9 cellular contexts compared by ENCODE assay signal in genomic region chr9:131396626-131397025, GRCh38. TPM values are rescaled to one million over a fixed set of nuclear protein-coding genes. Genes with fewer than 3 reads are reported as not detected.
DNase-seq lines count a peak whose midpoint lies in the region; ATAC-seq and TF ChIP-seq lines count a peak whose summit lies in the region.
"Had no signal": no experiment of that assay in that cellular context is flagged by ENCODE, and none has a peak within 500 bp of the region (broad histone marks: within the 10 kb centered on the region; RNA-seq: fewer than 3 reads in every experiment).

No MANE protein-coding gene starts in this region.

- no peaks in the 10 kb centered on the region for H3K27me3 ChIP-seq in CD4-positive, alpha-beta T cell (ENCODE audit: control insufficient read depth, insufficient read depth, low read length)
- H3K27me3 ChIP-seq in NT2/D1 (ENCODE audit: insufficient read depth, insufficient read length) = no peaks in the 10 kb centered on the region
- no peaks in the 10 kb centered on the region for H3K27me3 ChIP-seq in endodermal cell (ENCODE audit: control insufficient read depth, insufficient read depth, low read length, poor library complexity, severe bottlenecking)
- no peaks in the 10 kb centered on the region for H3K27me3 ChIP-seq in neutrophil

- H3K4me1 Mint-ChIP-seq in CD4-positive, alpha-beta T cell (ENCODE audit: low read depth) = peaks cover 69% of the 10 kb centered on the region
- H3K4me1 Mint-ChIP-seq in endodermal cell = peaks cover 47% of the 10 kb centered on the region

- no peaks in the 10 kb centered on the region for H3K9me3 Mint-ChIP-seq in CD4-positive, alpha-beta T cell
- no peaks in the 10 kb centered on the region for H3K9me3 Mint-ChIP-seq in endodermal cell

- H3K4me1 ChIP-seq in NT2/D1 (ENCODE audit: insufficient read depth, insufficient read length) = peaks cover 12% of the 10 kb centered on the region
- H3K4me1 ChIP-seq in endodermal cell (ENCODE audit: control insufficient read depth, insufficient read depth, low read length) = peaks cover 12% of the 10 kb centered on the region
- H3K4me1 ChIP-seq in neutrophil (ENCODE audit: control insufficient read depth in 1 of 2, insufficient read depth in 1 of 2, low read depth in 1 of 2, low read length in 1 of 2) = peaks cover 49 to 54% of the 10 kb centered on the region in 2 experiments

- TF ChIP-seq CTCF in CD4-positive, alpha-beta T cell (IDR thresholded peaks at IDR 0.05) = no peak
- no peak for TF ChIP-seq CTCF in endodermal cell (conservative IDR thresholded peaks at IDR 0.05)
- TF ChIP-seq CTCF in neutrophil (IDR thresholded peaks at IDR 0.05) = no peak

- H3K4me3 Mint-ChIP-seq in CD4-positive, alpha-beta T cell = peak overlapping the region; percentile 95
- peak overlapping the region; percentile 96 for H3K4me3 Mint-ChIP-seq in endodermal cell

- peaks cover 15% of the 10 kb centered on the region for H3K36me3 ChIP-seq in NT2/D1 (ENCODE audit: insufficient read depth, insufficient read length, low read length)
- peaks cover 12% of the 10 kb centered on the region for H3K36me3 ChIP-seq in endodermal cell (ENCODE audit: control insufficient read depth, insufficient read depth, low read length)
- H3K36me3 ChIP-seq in neutrophil = no peaks in the 10 kb centered on the region

- H3K4me3 ChIP-seq in NT2/D1 (ENCODE audit: insufficient read length, low read depth) = peak overlapping the region; percentile 27
- peak overlapping the region; percentile 93 for H3K4me3 ChIP-seq in endodermal cell (ENCODE audit: low read length)
- no peak overlapping the region for H3K4me3 ChIP-seq in neutrophil (ENCODE audit: low read depth in 1 of 2, low read length in 1 of 2)

- POLR2A ChIA-PET in CD4-positive, alpha-beta T cell (lab: Charles Lee) = interaction anchor here (1.3 to 5.7 kb wide), 7 partner anchors 10 to 141 kb away, joined by 4 to 83 read pairs (median 20); no protein-coding TSS in a partner anchor

- WGBS in endodermal cell (ENCODE audit: insufficient coverage in 1 of 2, insufficient read length in 1 of 2), 2 experiments = 45 to 58% methylated on average over 1 to 3 of the region's 3 CpGs

- intact Hi-C loops in CD4-positive, alpha-beta T cell (cut with DNase I, micrococcal nuclease) = loop anchor here (2.0 to 5.0 kb wide), 4 partner anchors 14 to 124 kb away; partner anchors contain the start of gene FAM78A (in 1 of the 2)

- H3K27ac Mint-ChIP-seq in CD4-positive, alpha-beta T cell = peak overlapping the region; percentile 96
- H3K27ac Mint-ChIP-seq in endodermal cell = peak overlapping the region; percentile 87

- ATAC-seq in CD4-positive, alpha-beta T cell (ENCODE audit: poor library complexity) = no peak
- no peak for ATAC-seq in GM18907 (IDR thresholded peaks at IDR 0.05; ENCODE audit: unreplicated experiment)

- DNase-seq in CD4-positive, alpha-beta T cell = no peak
- DNase-seq in NT2/D1 (ENCODE audit: low read depth, low spot score) (no peak), endodermal cell (no peak), hepatic stellate cell (ENCODE audit: low spot score) (no peak), NCI-H526 treated with DMSO at 0.1 percent for 48 hours (lab: John Stamatoyannopoulos, UW) (no peak)
- no peak for DNase-seq in activated CD4-positive, alpha-beta T cell treated with anti-CD3 and anti-CD28 coated beads, Interleukin-2, amount 50 U/mL, for 4 hours
- DNase-seq: NCI-H446 had no signal

- H3K36me3 Mint-ChIP-seq in CD4-positive, alpha-beta T cell (ENCODE audit: low read depth) = peaks cover 23% of the 10 kb centered on the region
- H3K36me3 Mint-ChIP-seq in endodermal cell (ENCODE audit: low read depth) = peaks cover 13% of the 10 kb centered on the region

- H3K9ac ChIP-seq in NT2/D1 (ENCODE audit: insufficient read length, low read depth) = peak overlapping the region; percentile 81
- H3K9ac ChIP-seq in endodermal cell (ENCODE audit: extremely low read depth, low read length, poor library complexity, severe bottlenecking) = peak overlapping the region; percentile 99

- peak overlapping the region; percentile 65 for H3K27ac ChIP-seq in CD4-positive, alpha-beta T cell (ENCODE audit: low read depth, low read length)
- H3K27ac ChIP-seq in endodermal cell (ENCODE audit: low read depth, low read length) (peak overlapping the region; percentile 70), neutrophil (peak overlapping the region; percentile 45)

- CTCF ChIA-PET in CD4-positive, alpha-beta T cell (lab: Charles Lee) = interaction anchor here (0.6 to 2.8 kb wide), 3 partner anchors 10 to 17 kb away, joined by 4 to 20 read pairs (median 7); no protein-coding TSS in a partner anchor

- H3K27me3 Mint-ChIP-seq in CD4-positive, alpha-beta T cell = no peaks in the 10 kb centered on the region
- H3K27me3 Mint-ChIP-seq in endodermal cell (ENCODE audit: insufficient read depth) = no peaks in the 10 kb centered on the region

- H3K9me3 ChIP-seq in CD4-positive, alpha-beta T cell (ENCODE audit: control insufficient read depth, low read length) = no peaks in the 10 kb centered on the region
- no peaks in the 10 kb centered on the region for H3K9me3 ChIP-seq in NT2/D1 (ENCODE audit: insufficient read depth, low read length)
- H3K9me3 ChIP-seq in endodermal cell (ENCODE audit: control insufficient read depth, low read length) = no peaks in the 10 kb centered on the region
- no peaks in the 10 kb centered on the region for H3K9me3 ChIP-seq in neutrophil

RNA-seq across cellular contexts. Expression of gene PRRC2B, which starts 2.7 kb away (rescaled TPM):
- total RNA-seq in CD4-positive, alpha-beta T cell = 100 to 1,000 TPM; 256 to 268 TPM
- total RNA-seq in endodermal cell = 100 to 1,000 TPM; 309 to 334 TPM
- polyA plus RNA-seq in endodermal cell (2013, experiment 1 of 2) = 182 TPM
- 205 TPM for polyA plus RNA-seq in endodermal cell (2013, experiment 2 of 2)

Comparison
In these comparisons a context has a peak if more than half of its experiments do, and no peak if none do; other contexts are left out.
1. H3K4me3 ChIP-seq: peak in NT2/D1 (single experiment) and endodermal cell (single experiment); none in neutrophil (0 of 2).
2. Peak in every context shown above with its lines, with median percentiles within 50 percentile points of each other: H3K27ac ChIP-seq.